ENCODE assay signal across 8 cellular contexts in genomic region chr15:84955089-84955848, GRCh38. TPM values are rescaled to one million over a fixed set of nuclear protein-coding genes. Genes with fewer than 3 reads are reported as not detected.
DNase-seq lines count a peak whose midpoint lies in the region; ATAC-seq and TF ChIP-seq lines count a peak whose summit lies in the region.

No MANE protein-coding gene starts in this region.

- in situ Hi-C loops in Caki2 (cut with HindIII; ENCODE audit: low pct_unique_long_range_greater_than_20kb, low sequenced_read_pairs): no loop called here

- H3K36me3 Mint-ChIP-seq in activated naive CD8-positive, alpha-beta T cell treated with anti-CD3 and anti-CD28 coated beads, Interleukin-2, amount 50 U/mL, for 24 hours (ENCODE audit: low read depth): no peaks in the 10 kb centered on the region

- WGBS in heart left ventricle, 4 donors: 23 to 38% (median 31%) methylated on average over 9 to 15 of the region's 15 CpGs
- WGBS in prostate gland: 24% methylated on average over 15 of the region's 15 CpGs

- no peaks in the 10 kb centered on the region for H3K9me3 ChIP-seq in heart left ventricle
- no peaks in the 10 kb centered on the region for H3K9me3 ChIP-seq in prostate gland

- H3K27me3 Mint-ChIP-seq in activated naive CD8-positive, alpha-beta T cell treated with anti-CD3 and anti-CD28 coated beads, Interleukin-2, amount 50 U/mL, for 24 hours: peaks cover 14% of the 10 kb centered on the region

- H3K27ac ChIP-seq in heart left ventricle (peak overlapping the region in 1 of 12 donors; percentile 35), prostate gland (no peak overlapping the region)

- peaks cover 7% of the 10 kb centered on the region for H3K4me1 Mint-ChIP-seq in activated naive CD8-positive, alpha-beta T cell treated with anti-CD3 and anti-CD28 coated beads, Interleukin-2, amount 50 U/mL, for 24 hours

- TF ChIP-seq POLR2A in heart left ventricle (IDR thresholded peaks at IDR 0.05) (no peak), prostate gland (IDR thresholded peaks at IDR 0.05) (no peak)

- DNase-seq in Caki2 (ENCODE audit: low read depth) (peak; percentile 55), RPMI7951 (ENCODE audit: low read depth) (peak; percentile 79), heart left ventricle (peak; percentile 72 to 79 (median 78)), prostate gland (ENCODE audit: low spot score) (peak; percentile 70)
- DNase-seq in activated naive CD8-positive, alpha-beta T cell treated with anti-CD3 and anti-CD28 coated beads, Interleukin-2, amount 50 U/mL, for 24 hours: peak; percentile 38

- H3K27me3 ChIP-seq in heart left ventricle (no peaks in the 10 kb centered on the region), prostate gland (replicated peaks; ENCODE audit: insufficient read depth) (no peaks in the 10 kb centered on the region)

- H3K4me3 Mint-ChIP-seq in activated naive CD8-positive, alpha-beta T cell treated with anti-CD3 and anti-CD28 coated beads, Interleukin-2, amount 50 U/mL, for 24 hours: no peak overlapping the region

- H3K4me1 ChIP-seq in heart left ventricle (peaks cover 0 to 24% (median 10%) of the 10 kb centered on the region in 12 donors), prostate gland (replicated peaks) (no peaks in the 10 kb centered on the region)

- ATAC-seq in HG03175 (IDR thresholded peaks at IDR 0.05; ENCODE audit: unreplicated experiment): peak; percentile 52
- peak; percentile 49 for ATAC-seq in activated naive CD8-positive, alpha-beta T cell treated with anti-CD3 and anti-CD28 coated beads, Interleukin-2, amount 50 U/mL, for 24 hours
- peak; percentile 87 to 97 (median 94) for ATAC-seq in heart left ventricle
- no peak for ATAC-seq in GM21360 (IDR thresholded peaks at IDR 0.05; ENCODE audit: unreplicated experiment)
- ATAC-seq in HG03139 (IDR thresholded peaks at IDR 0.05; ENCODE audit: unreplicated experiment): no peak

- H3K4me3 ChIP-seq in heart left ventricle: peak overlapping the region in 10 of 12 donors; percentile 25 to 46 (median 32)
- no peak overlapping the region for H3K4me3 ChIP-seq in prostate gland

- no peaks in the 10 kb centered on the region for H3K36me3 ChIP-seq in heart left ventricle
- H3K36me3 ChIP-seq in prostate gland: no peaks in the 10 kb centered on the region

- TF ChIP-seq CTCF in heart left ventricle (IDR thresholded peaks at IDR 0.05) (peak; percentile 76 to 94 (median 88)), prostate gland (IDR thresholded peaks at IDR 0.05) (peak; percentile 28 to 88 (median 84))

- H3K9me3 Mint-ChIP-seq in activated naive CD8-positive, alpha-beta T cell treated with anti-CD3 and anti-CD28 coated beads, Interleukin-2, amount 50 U/mL, for 24 hours: no peaks in the 10 kb centered on the region

- intact Hi-C loops in heart left ventricle (cut with DNase I): loop anchor here (1.0 to 10.0 kb wide), 5 partner anchors 50 to 210 kb away; no protein-coding TSS in a partner anchor
- intact Hi-C loops in prostate gland (cut with DNase I): loop anchor here (10.0 kb wide), 1 partner anchor 50 kb away; no protein-coding TSS in a partner anchor

- no peak overlapping the region for H3K27ac Mint-ChIP-seq in activated naive CD8-positive, alpha-beta T cell treated with anti-CD3 and anti-CD28 coated beads, Interleukin-2, amount 50 U/mL, for 24 hours

RNA-seq across cellular contexts. Expression of gene PDE8A, which starts 26.4 kb away (rescaled TPM):
- total RNA-seq in Caki2 (2014; rRNA removed; shearing (Covaris generic); ENCODE audit: low replicate concordance): 10.9 and 11.4 TPM in 2 replicates
- 24.9 and 28.7 TPM in 2 replicates for total RNA-seq in RPMI7951 (2014; rRNA removed; shearing (Covaris generic))
- total RNA-seq in heart left ventricle: 10 to 100 TPM in 8 of 9 donors, 1 to 10 TPM in 1; 9.4 to 21.5 (median 17.8) TPM
- 10 to 100 TPM; 11.9 to 13.6 TPM for polyA plus RNA-seq in heart left ventricle
- total RNA-seq in prostate gland: 10 to 100 TPM; 28.3 to 52.7 TPM

Comparison
In these comparisons a context has a peak if more than half of its experiments do, and no peak if none do; other contexts are left out.
1. ATAC-seq: peak in HG03175 (single experiment), activated naive CD8-positive, alpha-beta T cell treated with anti-CD3 and anti-CD28 coated beads, Interleukin-2, amount 50 U/mL, for 24 hours (single experiment) and heart left ventricle (4 of 4); none in GM21360 (single experiment) and HG03139 (single experiment).
2. H3K4me3 ChIP-seq: peak in heart left ventricle (10 of 12); none in prostate gland (0 of 2).
3. Peak in every context shown above with its lines, with median percentiles within 50 percentile points of each other: DNase-seq.